10 cellular contexts compared by ENCODE assay signal in genomic region chr11:73321342-73322110, GRCh38. TPM values are rescaled to one million over a fixed set of nuclear protein-coding genes. Genes with fewer than 3 reads are reported as not detected.
DNase-seq lines count a peak whose midpoint lies in the region; FAIRE-seq and TF ChIP-seq lines count a peak whose summit lies in the region.
"Had no signal": no experiment of that assay in that cellular context is flagged by ENCODE, and none has a peak within 500 bp of the region (broad histone marks: within the 10 kb centered on the region; RNA-seq: fewer than 3 reads in every experiment).

No MANE protein-coding gene starts in this region.

- TF ChIP-seq CTCF in esophagus squamous epithelium (IDR thresholded peaks at IDR 0.05) (no peak), osteoblast (IDR thresholded peaks at IDR 0.05; ENCODE audit: extremely low read depth, low read depth, low read length) (no peak)

- peak overlapping the region; percentile 67 for H3K4me2 ChIP-seq in osteoblast (ENCODE audit: insufficient read depth, low read length)

- H2AFZ ChIP-seq in osteoblast (ENCODE audit: low read length) = no peak overlapping the region

- no peaks in the 10 kb centered on the region for H3K27me3 ChIP-seq in esophagus squamous epithelium
- H3K27me3 ChIP-seq in osteoblast (ENCODE audit: insufficient read depth, low read length) = no peaks in the 10 kb centered on the region

- intact Hi-C loops in esophagus squamous epithelium (cut with DNase I) = no loop called here

- H3K36me3 ChIP-seq in esophagus squamous epithelium (no peaks in the 10 kb centered on the region), osteoblast (ENCODE audit: insufficient read depth, low read length) (peaks cover 14% of the 10 kb centered on the region)

- H3K27ac ChIP-seq in esophagus squamous epithelium (peak overlapping the region; percentile 50 to 91 (median 84)), osteoblast (ENCODE audit: low read depth, low read length) (peak overlapping the region; percentile 94)

- FAIRE-seq in H54 (lab: Jason Lieb, UNC) = no peak
- FAIRE-seq: islet of Langerhans had no signal

- no peak overlapping the region for H3K27ac Mint-ChIP-seq in immature natural killer cell
- H3K27ac Mint-ChIP-seq: activated CD4-positive, alpha-beta T cell treated with anti-CD3 and anti-CD28 coated beads, Interleukin-2, amount 10 ng/mL, durations not matched to agents 24 days and 14 days had no signal

- H3K27me3 Mint-ChIP-seq in immature natural killer cell (ENCODE audit: low read depth in 3 of 3) = peaks cover 0 to 4% (median 3%) of the 10 kb centered on the region in 3 donors
- H3K27me3 Mint-ChIP-seq: activated CD4-positive, alpha-beta T cell treated with anti-CD3 and anti-CD28 coated beads, Interleukin-2, amount 10 ng/mL, durations not matched to agents 24 days and 14 days had no signal

- DNase-seq in DMS153 (lab: John Stamatoyannopoulos, UW) (peak; percentile 28), NCI-H2171 treated with DMSO at 0.1 percent for 48 hours (lab: John Stamatoyannopoulos, UW) (peak; percentile 68), esophagus squamous epithelium (lab: John Stamatoyannopoulos, UW) (no peak), osteoblast (ENCODE audit: insufficient read length, low spot score, missing footprints) (no peak), H54 (ENCODE audit: insufficient read length, low spot score) (no peak), T-helper 2 cell (no peak), immature natural killer cell (no peak)
- DNase-seq in activated CD4-positive, alpha-beta T cell treated with anti-CD3 and anti-CD28 coated beads for 48 hours = no peak
- DNase-seq: activated CD4-positive, alpha-beta T cell treated with anti-CD3 and anti-CD28 coated beads, Interleukin-2, amount 10 ng/mL, durations not matched to agents 24 days and 14 days had no signal

- peaks cover 46% of the 10 kb centered on the region for H4K20me1 ChIP-seq in osteoblast (ENCODE audit: insufficient read depth, low read length)

- no peaks in the 10 kb centered on the region for H3K9me3 Mint-ChIP-seq in immature natural killer cell
- H3K9me3 Mint-ChIP-seq: activated CD4-positive, alpha-beta T cell treated with anti-CD3 and anti-CD28 coated beads, Interleukin-2, amount 10 ng/mL, durations not matched to agents 24 days and 14 days had no signal

- H3K4me3 ChIP-seq in esophagus squamous epithelium (no peak overlapping the region), osteoblast (ENCODE audit: insufficient read depth, low read length) (peak overlapping the region; percentile 21)

- H3K79me2 ChIP-seq in osteoblast (ENCODE audit: insufficient read depth, low read length) = peaks cover 91% of the 10 kb centered on the region

- TF ChIP-seq POLR2A in esophagus squamous epithelium (IDR thresholded peaks at IDR 0.05) (no peak), H54 (IDR thresholded peaks at IDR 0.05; ENCODE audit: low read depth, low read length) (no peak)

- no peaks in the 10 kb centered on the region for H3K9me3 ChIP-seq in esophagus squamous epithelium
- no peaks in the 10 kb centered on the region for H3K9me3 ChIP-seq in osteoblast (ENCODE audit: low read depth, low read length)

- H3K4me3 Mint-ChIP-seq in immature natural killer cell = no peak overlapping the region
- H3K4me3 Mint-ChIP-seq: activated CD4-positive, alpha-beta T cell treated with anti-CD3 and anti-CD28 coated beads, Interleukin-2, amount 10 ng/mL, durations not matched to agents 24 days and 14 days had no signal

- no peaks in the 10 kb centered on the region for H3K36me3 Mint-ChIP-seq in immature natural killer cell

- H3K4me1 Mint-ChIP-seq in immature natural killer cell = no peaks in the 10 kb centered on the region
- H3K4me1 Mint-ChIP-seq: activated CD4-positive, alpha-beta T cell treated with anti-CD3 and anti-CD28 coated beads, Interleukin-2, amount 10 ng/mL, durations not matched to agents 24 days and 14 days had no signal

- WGBS in esophagus squamous epithelium, 2 donors = 42 to 50% methylated on average over 3 to 5 of the region's 11 CpGs

- H3K4me1 ChIP-seq in esophagus squamous epithelium = peaks cover 53 to 100% (median 84%) of the 10 kb centered on the region in 3 donors
- peaks cover 91% of the 10 kb centered on the region for H3K4me1 ChIP-seq in osteoblast (ENCODE audit: insufficient read depth, low read length)

RNA-seq across cellular contexts. Expression of gene ARHGEF17, which starts 13.4 kb away (rescaled TPM):
- total RNA-seq in esophagus squamous epithelium (10 to 100 TPM in 1 of 4 donors, 1 to 10 TPM in 3; 3.2 to 23.1 (median 5.4) TPM), osteoblast (50.1 and 67.0 TPM in 2 replicates)
- not detected for polyA plus RNA-seq in immature natural killer cell
- total RNA-seq: activated CD4-positive, alpha-beta T cell treated with anti-CD3 and anti-CD28 coated beads, Interleukin-2, amount 10 ng/mL, durations not matched to agents 24 days and 14 days had no signal

RNA-seq across cellular contexts. Expression of gene P2RY6, which starts 49.4 kb away (rescaled TPM):
- total RNA-seq in esophagus squamous epithelium (1 to 10 TPM in 3 of 4 donors, under 1 TPM in 1; 0.26 to 3.6 (median 1.3) TPM), osteoblast (0.72 and 1.8 TPM in 2 replicates)
- 1 to 10 TPM in 1 of 3 donors, not detected in 2; 3.0 TPM for polyA plus RNA-seq in immature natural killer cell
- total RNA-seq: activated CD4-positive, alpha-beta T cell treated with anti-CD3 and anti-CD28 coated beads, Interleukin-2, amount 10 ng/mL, durations not matched to agents 24 days and 14 days had no signal

RNA-seq across cellular contexts. Expression of gene RELT, which starts 54.7 kb away (rescaled TPM):
- total RNA-seq in esophagus squamous epithelium (1 to 10 TPM; 3.7 to 8.8 (median 5.3) TPM), osteoblast (2.9 and 4.0 TPM in 2 replicates)
- polyA plus RNA-seq in immature natural killer cell = 1 to 10 TPM; 2.8 to 5.4 (median 3.6) TPM

Comparison
In these comparisons a context has a peak if more than half of its experiments do, and no peak if none do; other contexts are left out.
1. DNase-seq: peak in DMS153 (single experiment) and NCI-H2171 treated with DMSO at 0.1 percent for 48 hours (single experiment); none in esophagus squamous epithelium (single experiment), osteoblast (single experiment), H54 (single experiment), activated CD4-positive, alpha-beta T cell treated with anti-CD3 and anti-CD28 coated beads for 48 hours (single experiment), T-helper 2 cell (0 of 5) and immature natural killer cell (0 of 3).